ENCODE assay signal across 15 cellular contexts in genomic region chr12:67578976-67579661, GRCh38.
A peak's percentile ranks its signal among the peaks of the same experiment; 100 is the strongest.
DNase-seq lines count a peak whose midpoint lies in the region; ATAC-seq and TF ChIP-seq lines count a peak whose summit lies in the region.
"Had no signal": no experiment of that assay in that cellular context is flagged by ENCODE, and none has a peak within 500 bp of the region (broad histone marks: within the 10 kb centered on the region; RNA-seq: fewer than 3 reads in every experiment).

No MANE protein-coding gene starts in this region.

- H3K36me3 ChIP-seq in right atrium auricular region (no peaks in the 10 kb centered on the region), trophoblast cell (ENCODE audit: control insufficient read depth in 1 of 2, insufficient read depth in 2 of 2, low read length in 2 of 2) (no peaks in the 10 kb centered on the region)
- H3K36me3 ChIP-seq: right lobe of liver, thyroid gland had no signal

- peaks cover 41% of the 10 kb centered on the region for H3K4me1 Mint-ChIP-seq in activated naive CD8-positive, alpha-beta T cell treated with anti-CD3 and anti-CD28 coated beads for 36 hours
- peaks cover 33 to 63% (median 52%) of the 10 kb centered on the region in 4 donors for H3K4me1 Mint-ChIP-seq in naive thymus-derived CD8-positive, alpha-beta T cell

- H3K27ac ChIP-seq in right atrium auricular region (no peak overlapping the region), trophoblast cell (ENCODE audit: low read depth, low read length) (no peak overlapping the region)
- H3K27ac ChIP-seq: HL-60, right lobe of liver, RWPE1, thyroid gland had no signal

- H3K4me3 Mint-ChIP-seq in activated naive CD8-positive, alpha-beta T cell treated with anti-CD3 and anti-CD28 coated beads for 36 hours = no peak overlapping the region
- peak overlapping the region; percentile 54 to 85 (median 75) for H3K4me3 Mint-ChIP-seq in naive thymus-derived CD8-positive, alpha-beta T cell

- H3K14ac ChIP-seq in trophoblast cell (ENCODE audit: low read length) = no peak overlapping the region

- peaks cover 5% of the 10 kb centered on the region for H3K36me3 Mint-ChIP-seq in activated naive CD8-positive, alpha-beta T cell treated with anti-CD3 and anti-CD28 coated beads for 36 hours
- H3K36me3 Mint-ChIP-seq in naive thymus-derived CD8-positive, alpha-beta T cell = no peaks in the 10 kb centered on the region

- no peak overlapping the region for H3K23ac ChIP-seq in trophoblast cell (ENCODE audit: low read length)

- H2BK12ac ChIP-seq in trophoblast cell (ENCODE audit: low read length) = no peak overlapping the region

- no peaks in the 10 kb centered on the region for H3K79me2 ChIP-seq in trophoblast cell (ENCODE audit: control insufficient read depth, insufficient read depth, low read length, poor library complexity)

- H3K9me3 ChIP-seq in right atrium auricular region (no peaks in the 10 kb centered on the region), trophoblast cell (ENCODE audit: insufficient read depth, low read depth, low read length) (no peaks in the 10 kb centered on the region)
- H3K9me3 ChIP-seq: right lobe of liver, thyroid gland had no signal

- no peaks in the 10 kb centered on the region for H3K27me3 Mint-ChIP-seq in activated naive CD8-positive, alpha-beta T cell treated with anti-CD3 and anti-CD28 coated beads for 36 hours
- no peaks in the 10 kb centered on the region for H3K27me3 Mint-ChIP-seq in naive thymus-derived CD8-positive, alpha-beta T cell

- POLR2A ChIA-PET in naive thymus-derived CD8-positive, alpha-beta T cell (lab: Charles Lee) = interaction anchor here (0.7 to 5.8 kb wide), 17 partner anchors 9 to 359 kb away, joined by 3 to 50 read pairs (median 4); partner anchors contain the start of gene DYRK2

- no peak overlapping the region for H2AK5ac ChIP-seq in trophoblast cell (ENCODE audit: low read length)

- no peak overlapping the region for H2BK120ac ChIP-seq in trophoblast cell (ENCODE audit: insufficient read depth, low read length, poor library complexity)

- H3K4ac ChIP-seq in trophoblast cell (ENCODE audit: low read depth, low read length) = no peak overlapping the region

- no peak overlapping the region for H3K4me2 ChIP-seq in trophoblast cell (ENCODE audit: low read length)

- TF ChIP-seq CTCF in right atrium auricular region (IDR thresholded peaks at IDR 0.05) = no peak

- H3K27me3 ChIP-seq in right atrium auricular region = no peaks in the 10 kb centered on the region
- H3K27me3 ChIP-seq in trophoblast cell (ENCODE audit: insufficient read depth, low read length) = no peaks in the 10 kb centered on the region
- H3K27me3 ChIP-seq: right lobe of liver, thyroid gland had no signal

- H3K9ac ChIP-seq in trophoblast cell (ENCODE audit: low read length) = no peak overlapping the region

- H3K18ac ChIP-seq in trophoblast cell (ENCODE audit: low read length) = no peak overlapping the region

- intact Hi-C loops in Right ventricle myocardium inferior (cut with DNase I) = no loop called here

- H3K4me3 ChIP-seq in right atrium auricular region (no peak overlapping the region), trophoblast cell (ENCODE audit: low read depth, low read length) (no peak overlapping the region)
- H3K4me3 ChIP-seq: right lobe of liver, thyroid gland had no signal

- H4K8ac ChIP-seq in trophoblast cell (ENCODE audit: low read depth, low read length) = no peak overlapping the region

- ATAC-seq in GM21423 (IDR thresholded peaks at IDR 0.05; ENCODE audit: unreplicated experiment) (peak; percentile 50), Right ventricle myocardium inferior (no peak)
- peak; percentile 92 to 93 for ATAC-seq in naive thymus-derived CD8-positive, alpha-beta T cell

- H3K27ac Mint-ChIP-seq in activated naive CD8-positive, alpha-beta T cell treated with anti-CD3 and anti-CD28 coated beads for 36 hours = peak overlapping the region; percentile 77
- peak overlapping the region in 8 of 10 donors; percentile 13 to 76 (median 54) for H3K27ac Mint-ChIP-seq in naive thymus-derived CD8-positive, alpha-beta T cell

- DNase-seq in M059J (ENCODE audit: low read depth) (peak; percentile 42), SKM-1 treated with dmso at 0.1 percent for 144 hours (lab: John Stamatoyannopoulos, UW; ENCODE audit: unreplicated experiment) (no peak), right atrium auricular region (ENCODE audit: low spot score) (no peak), Right ventricle myocardium inferior (ENCODE audit: missing footprints) (no peak), trophoblast cell (no peak)
- no peak for DNase-seq in activated naive CD8-positive, alpha-beta T cell treated with anti-CD3 and anti-CD28 coated beads for 36 hours
- DNase-seq in naive thymus-derived CD8-positive, alpha-beta T cell = peak in 6 of 10 donors; percentile 27 to 78 (median 64)
- DNase-seq: cortex of kidney, NCI-H146, NCI-H524, right lobe of liver, thyroid gland had no signal

- no peak overlapping the region for H2AFZ ChIP-seq in trophoblast cell (ENCODE audit: insufficient read depth, low read length, poor library complexity)

- peaks cover 5% of the 10 kb centered on the region for H3K9me3 Mint-ChIP-seq in activated naive CD8-positive, alpha-beta T cell treated with anti-CD3 and anti-CD28 coated beads for 36 hours
- peaks cover 0 to 12% (median 0%) of the 10 kb centered on the region in 9 donors for H3K9me3 Mint-ChIP-seq in naive thymus-derived CD8-positive, alpha-beta T cell

- H4K91ac ChIP-seq in trophoblast cell (ENCODE audit: low read depth, low read length) = no peak overlapping the region

- H3K4me1 ChIP-seq in right atrium auricular region = no peaks in the 10 kb centered on the region
- H3K4me1 ChIP-seq in trophoblast cell (ENCODE audit: control insufficient read depth in 1 of 2, insufficient read depth in 2 of 2, low read length in 2 of 2) = no peaks in the 10 kb centered on the region
- H3K4me1 ChIP-seq: right lobe of liver, thyroid gland had no signal

- no CpG with 5 or more reads among the region's 3 CpGs for WGBS in trophoblast cell (ENCODE audit: extremely low coverage, insufficient coverage, insufficient read length)

- H2BK5ac ChIP-seq in trophoblast cell (ENCODE audit: low read depth, low read length, poor library complexity) = no peak overlapping the region

- no peaks in the 10 kb centered on the region for H3K79me1 ChIP-seq in trophoblast cell (ENCODE audit: low read length)

- no peak overlapping the region for H4K12ac ChIP-seq in trophoblast cell (ENCODE audit: low read depth, low read length)

Comparison
In these comparisons a context has a peak if more than half of its experiments do, and no peak if none do; other contexts are left out.
1. DNase-seq: peak in M059J (single experiment) and naive thymus-derived CD8-positive, alpha-beta T cell (6 of 10); none in activated naive CD8-positive, alpha-beta T cell treated with anti-CD3 and anti-CD28 coated beads for 36 hours (single experiment), SKM-1 treated with dmso at 0.1 percent for 144 hours (single experiment), right atrium auricular region (single experiment), Right ventricle myocardium inferior (single experiment) and trophoblast cell (0 of 2).